25 cellular contexts compared by ENCODE assay signal in genomic region chr5:74471875-74472274, GRCh38.
"Had no signal": no experiment of that assay in that cellular context is flagged by ENCODE, and none has a peak within 500 bp of the region (broad histone marks: within the 10 kb centered on the region; RNA-seq: fewer than 3 reads in every experiment).

No MANE protein-coding gene starts in this region.

- H3K9me3 Mint-ChIP-seq: activated CD4-positive, alpha-beta memory T cell treated with anti-CD3 and anti-CD28 coated beads for 36 hours; activated CD4-positive, alpha-beta T cell treated with anti-CD3 and anti-CD28 coated beads, Interleukin-2, amount 10 ng/mL, durations not matched to agents 7 days and 5 days; activated naive CD4-positive, alpha-beta T cell treated with anti-CD3 and anti-CD28 coated beads for 36 hours; activated T-cell treated with anti-CD3 and anti-CD28 coated beads, Interleukin-2, amount 50 U/mL, for 4 hours; activated T-helper 17 cell treated with anti-CD3 and anti-CD28 coated beads, Interleukin-2, amount 50 U/mL, for 72 hours had no signal

- H3K27ac ChIP-seq: SK-N-MC had no signal

- H3K4me3 ChIP-seq: MG63, SK-N-MC had no signal

- H3K36me3 Mint-ChIP-seq: activated CD4-positive, alpha-beta memory T cell treated with anti-CD3 and anti-CD28 coated beads for 36 hours; activated naive CD8-positive, alpha-beta T cell; WTC11 had no signal

- H3K27me3 ChIP-seq: MG63 had no signal

- H3K4me3 Mint-ChIP-seq: activated CD4-positive, alpha-beta memory T cell treated with anti-CD3 and anti-CD28 coated beads for 36 hours; activated CD4-positive, alpha-beta T cell treated with anti-CD3 and anti-CD28 coated beads, Interleukin-2, amount 10 ng/mL, durations not matched to agents 7 days and 5 days; activated naive CD4-positive, alpha-beta T cell treated with anti-CD3 and anti-CD28 coated beads for 36 hours; activated naive CD8-positive, alpha-beta T cell; activated T-cell treated with anti-CD3 and anti-CD28 coated beads, Interleukin-2, amount 50 U/mL, for 4 hours; activated T-helper 17 cell treated with anti-CD3 and anti-CD28 coated beads, Interleukin-2, amount 50 U/mL, for 72 hours; WTC11 had no signal

- ATAC-seq: activated T-cell treated with anti-CD3 and anti-CD28 coated beads, Interleukin-2, amount 50 U/mL, for 4 hours; activated T-helper 17 cell treated with anti-CD3 and anti-CD28 coated beads, Interleukin-2, amount 50 U/mL, for 72 hours; WTC11 had no signal

- H3K36me3 ChIP-seq: MG63 had no signal

- H3K9me3 ChIP-seq: MG63 had no signal

- H3K27ac Mint-ChIP-seq: activated CD4-positive, alpha-beta memory T cell treated with anti-CD3 and anti-CD28 coated beads for 36 hours; activated CD4-positive, alpha-beta T cell treated with anti-CD3 and anti-CD28 coated beads, Interleukin-2, amount 10 ng/mL, durations not matched to agents 7 days and 5 days; activated naive CD4-positive, alpha-beta T cell treated with anti-CD3 and anti-CD28 coated beads for 36 hours; activated naive CD8-positive, alpha-beta T cell; activated T-helper 17 cell treated with anti-CD3 and anti-CD28 coated beads, Interleukin-2, amount 50 U/mL, for 72 hours; WTC11 had no signal

- H3K4me1 Mint-ChIP-seq: activated T-helper 17 cell treated with anti-CD3 and anti-CD28 coated beads, Interleukin-2, amount 50 U/mL, for 72 hours had no signal

- DNase-seq: activated CD4-positive, alpha-beta memory T cell treated with anti-CD3 and anti-CD28 coated beads for 36 hours; activated CD4-positive, alpha-beta T cell treated with anti-CD3 and anti-CD28 coated beads, Interleukin-2, amount 10 ng/mL, durations not matched to agents 7 days and 5 days; activated CD4-positive, CD25-positive, alpha-beta regulatory T cell treated with anti-CD3 and anti-CD28 coated beads, Interleukin-2, amount 50 U/mL, for 72 hours; activated CD8-positive, alpha-beta memory T cell treated with anti-CD3 and anti-CD28 coated beads for 24 hours; activated gamma-delta T cell; activated naive CD4-positive, alpha-beta T cell treated with anti-CD3 and anti-CD28 coated beads for 36 hours; activated T-cell treated with anti-CD3 and anti-CD28 coated beads, Interleukin-2, amount 50 U/mL, for 4 hours; amygdala; cerebellar nuclear complex; KG1; MG63; MV-4-11; NCI-H1092 treated with DMSO at 0.1 percent for 48 hours; NCI-H1417 treated with DMSO at 0.1 percent for 48 hours; NCI-H1694; NCI-H2029; NCI-H2107; NCI-H2171 treated with DMSO at 0.1 percent for 48 hours; NCI-H226; NCI-H526 treated with DMSO at 0.1 percent for 48 hours; T-helper 1 cell had no signal
